20 cellular contexts compared by ENCODE assay signal in genomic region chr7:143811-144453, GRCh38. TPM values are rescaled to one million over a fixed set of nuclear protein-coding genes. Genes with fewer than 3 reads are reported as not detected.
A peak's percentile ranks its signal among the peaks of the same experiment; 100 is the strongest.
DNase-seq lines count a peak whose midpoint lies in the region; ATAC-seq and TF ChIP-seq lines count a peak whose summit lies in the region.
"Had no signal": no experiment of that assay in that cellular context is flagged by ENCODE, and none has a peak within 500 bp of the region (broad histone marks: within the 10 kb centered on the region; RNA-seq: fewer than 3 reads in every experiment).

No MANE protein-coding gene starts in this region.

- TF ChIP-seq CTCF in GM06990 (IDR thresholded peaks at IDR 0.05; ENCODE audit: insufficient read depth, low read length, poor library complexity, severe bottlenecking) = no peak

- no peaks in the 10 kb centered on the region for H3K36me3 ChIP-seq in GM06990 (ENCODE audit: control insufficient read depth, insufficient read depth, low read length)
- H3K36me3 ChIP-seq: right atrium auricular region, uterus had no signal

- peak overlapping the region in 2 of 3 donors; percentile 53 to 85 for H3K27ac Mint-ChIP-seq in IgD-negative memory B cell
- H3K27ac Mint-ChIP-seq in memory B cell = no peak overlapping the region
- H3K27ac Mint-ChIP-seq: activated T-cell treated with anti-CD3 and anti-CD28 coated beads, Interleukin-2, amount 50 U/mL, for 72 hours had no signal

- H3K4me1 Mint-ChIP-seq in IgD-negative memory B cell = peaks cover 7 to 14% (median 7%) of the 10 kb centered on the region in 3 donors
- peaks cover 11% of the 10 kb centered on the region for H3K4me1 Mint-ChIP-seq in memory B cell

- no peaks in the 10 kb centered on the region; the same call in 1 of the 2 replicates for H3K27me3 ChIP-seq in GM06990 (replicated peaks; ENCODE audit: control insufficient read depth, insufficient read depth, low read length)
- H3K27me3 ChIP-seq: right atrium auricular region, uterus had no signal

- no peaks in the 10 kb centered on the region for H3K27me3 Mint-ChIP-seq in IgD-negative memory B cell
- peaks cover 2% of the 10 kb centered on the region for H3K27me3 Mint-ChIP-seq in memory B cell

- H3K36me3 Mint-ChIP-seq in IgD-negative memory B cell = peaks cover 2% of the 10 kb centered on the region
- H3K36me3 Mint-ChIP-seq in memory B cell = peaks cover 9% of the 10 kb centered on the region

- DNase-seq in GM06990 (ENCODE audit: extremely low read depth, insufficient read length) (peak; percentile 36), memory B cell (ENCODE audit: low spot score in 2 of 2) (no peak), AML-193 (lab: John Stamatoyannopoulos, UW) (no peak), DMS 273 (lab: John Stamatoyannopoulos, UW; ENCODE audit: unreplicated experiment) (no peak), HUDEP-2 (lab: John Stamatoyannopoulos, UW; ENCODE audit: unreplicated experiment in 76 of 76) (no peak)
- DNase-seq: activated CD4-positive, alpha-beta T cell treated with anti-CD3 and anti-CD28 coated beads for 48 hours; activated T-cell treated with anti-CD3 and anti-CD28 coated beads, Interleukin-2, amount 50 U/mL, for 72 hours; amygdala; cortex of kidney; hippocampal formation; NCI-H187 treated with DMSO at 0.1 percent for 48 hours; NCI-H526; stimulated activated CD4-positive, alpha-beta T cell treated with anti-CD3 and anti-CD28 coated beads, Interleukin-4, amount 100 ng/mL, for 24 hours had no signal

- H3K4me3 ChIP-seq in GM06990 (replicated peaks; ENCODE audit: low read depth, low read length) = no peak overlapping the region
- H3K4me3 ChIP-seq: right atrium auricular region, uterus had no signal

- H3K4me3 Mint-ChIP-seq in IgD-negative memory B cell (peak overlapping the region in 3 of 4 donors; percentile 42 to 55 (median 47)), memory B cell (no peak overlapping the region)
- H3K4me3 Mint-ChIP-seq: activated T-cell treated with anti-CD3 and anti-CD28 coated beads, Interleukin-2, amount 50 U/mL, for 72 hours; nephron had no signal

- H3K9me3 Mint-ChIP-seq in IgD-negative memory B cell (peaks cover 0 to 2% (median 0%) of the 10 kb centered on the region in 3 donors), memory B cell (peaks cover 1% of the 10 kb centered on the region)
- H3K9me3 Mint-ChIP-seq: nephron had no signal

- ATAC-seq in GM19043 (IDR thresholded peaks at IDR 0.05; ENCODE audit: low read depth, unreplicated experiment) (peak; percentile 66), memory B cell (ENCODE audit: low read depth) (peak; percentile 33), GM19397 (IDR thresholded peaks at IDR 0.05; ENCODE audit: unreplicated experiment) (no peak)
- ATAC-seq: activated T-cell treated with anti-CD3 and anti-CD28 coated beads, Interleukin-2, amount 50 U/mL, for 72 hours; left colon had no signal

RNA-seq across cellular contexts. Expression of gene FAM20C, which starts 48.4 kb away (rescaled TPM):
- not detected for polyA plus RNA-seq in IgD-negative memory B cell
